8 cellular contexts compared by ENCODE assay signal in the genomic region with DNA sequence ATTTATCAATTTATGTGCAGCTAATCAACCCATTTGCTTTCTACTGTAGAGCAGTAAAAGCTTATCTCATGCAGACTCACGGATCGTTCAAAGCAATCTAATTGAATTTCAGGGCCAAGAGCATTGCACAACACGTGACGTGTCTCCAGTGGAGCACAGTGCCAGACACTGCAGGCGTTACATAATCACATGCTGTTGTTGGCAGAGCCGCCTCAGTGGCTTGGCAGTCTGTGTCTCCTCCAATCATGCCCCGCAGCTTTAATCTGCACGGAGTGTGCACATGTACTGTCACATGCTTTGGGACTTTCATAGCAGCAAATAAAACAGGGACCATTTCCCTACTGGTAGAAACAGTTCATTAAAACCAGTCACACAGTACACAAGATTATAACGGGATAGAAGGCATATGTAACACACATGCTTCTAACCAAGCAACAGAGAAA.
DNase-seq lines count a peak whose midpoint lies in the region; TF ChIP-seq lines count a peak whose summit lies in the region.

No MANE protein-coding gene starts in this region.

- no peaks in the 10 kb centered on the region for H3K4me1 ChIP-seq in right atrium auricular region
- H3K4me1 ChIP-seq in CD8-positive, alpha-beta memory T cell (ENCODE audit: insufficient read depth, low read length) = no peaks in the 10 kb centered on the region

- CTCF ChIA-PET in CD8-positive, alpha-beta memory T cell (lab: Charles Lee) = no interaction called here

- H3K36me3 Mint-ChIP-seq in CD8-positive, alpha-beta memory T cell = peaks cover 18 to 50% (median 34%) of the 10 kb centered on the region in 3 donors

- peak overlapping the region; percentile 38 to 39 for H3K27ac ChIP-seq in right atrium auricular region
- H3K27ac ChIP-seq in CD8-positive, alpha-beta memory T cell (ENCODE audit: low read depth, low read length) = no peak overlapping the region

- peaks cover 0 to 13% of the 10 kb centered on the region in 2 donors for H3K9me3 ChIP-seq in right atrium auricular region
- H3K9me3 ChIP-seq in CD8-positive, alpha-beta memory T cell (ENCODE audit: low read length) = peaks cover 4% of the 10 kb centered on the region

- peaks cover 11 to 24% (median 20%) of the 10 kb centered on the region in 5 donors for H3K9me3 Mint-ChIP-seq in CD8-positive, alpha-beta memory T cell

- H3K27me3 Mint-ChIP-seq in CD8-positive, alpha-beta memory T cell = no peaks in the 10 kb centered on the region

- POLR2A ChIA-PET in CD8-positive, alpha-beta memory T cell (lab: Charles Lee) = interaction anchor here (0.5 kb wide), 1 partner anchor 100 kb away, joined by 4 read pairs; no protein-coding TSS in a partner anchor

- H3K4me1 Mint-ChIP-seq in CD8-positive, alpha-beta memory T cell = peaks cover 17 to 27% (median 20%) of the 10 kb centered on the region in 3 donors

- no peak overlapping the region for H3K4me3 Mint-ChIP-seq in CD8-positive, alpha-beta memory T cell

- no peak overlapping the region for H3K4me3 ChIP-seq in right atrium auricular region
- H3K4me3 ChIP-seq in skeletal muscle cell (ENCODE audit: low read depth, low read length) = no peak overlapping the region
- H3K4me3 ChIP-seq in CD8-positive, alpha-beta memory T cell (ENCODE audit: low read length) = no peak overlapping the region

- no peak overlapping the region for H3K27ac Mint-ChIP-seq in CD8-positive, alpha-beta memory T cell

- DNase-seq in HS-5 (ENCODE audit: low read depth) = peak; percentile 76
- peak; percentile 99 for DNase-seq in amniotic epithelial cell (ENCODE audit: low read depth)
- peak; percentile 97 for DNase-seq in right atrium auricular region (ENCODE audit: low spot score)
- peak; percentile 71 for DNase-seq in skeletal muscle cell (ENCODE audit: low read depth)
- no peak for DNase-seq in KG1 (lab: John Stamatoyannopoulos, UW)
- no peak for DNase-seq in NCI-H1436 (lab: John Stamatoyannopoulos, UW)
- no peak for DNase-seq in CD8-positive, alpha-beta memory T cell
- DNase-seq in stimulated activated CD4-positive, alpha-beta T cell treated with anti-CD3 and anti-CD28 coated beads, Interleukin-1b, Interleukin-23, amount 100 ng/mL, for 48 hours = no peak

- no peaks in the 10 kb centered on the region for H3K27me3 ChIP-seq in right atrium auricular region
- no peaks in the 10 kb centered on the region for H3K27me3 ChIP-seq in CD8-positive, alpha-beta memory T cell (ENCODE audit: insufficient read depth, low read length, poor library complexity, severe bottlenecking)

- H3K36me3 ChIP-seq in right atrium auricular region = no peaks in the 10 kb centered on the region
- no peaks in the 10 kb centered on the region for H3K36me3 ChIP-seq in CD8-positive, alpha-beta memory T cell (ENCODE audit: insufficient read depth, low read length)

- no peak for TF ChIP-seq CTCF in right atrium auricular region (IDR thresholded peaks at IDR 0.05)

Comparison
In these comparisons a context has a peak if more than half of its experiments do, and no peak if none do; other contexts are left out.
1. DNase-seq: peak in HS-5 (single experiment), amniotic epithelial cell (single experiment), right atrium auricular region (single experiment) and skeletal muscle cell (single experiment); none in KG1 (single experiment), NCI-H1436 (single experiment), CD8-positive, alpha-beta memory T cell (0 of 5) and stimulated activated CD4-positive, alpha-beta T cell treated with anti-CD3 and anti-CD28 coated beads, Interleukin-1b, Interleukin-23, amount 100 ng/mL, for 48 hours (single experiment).